ENCODE assay signal across 8 cellular contexts in the genomic region with DNA sequence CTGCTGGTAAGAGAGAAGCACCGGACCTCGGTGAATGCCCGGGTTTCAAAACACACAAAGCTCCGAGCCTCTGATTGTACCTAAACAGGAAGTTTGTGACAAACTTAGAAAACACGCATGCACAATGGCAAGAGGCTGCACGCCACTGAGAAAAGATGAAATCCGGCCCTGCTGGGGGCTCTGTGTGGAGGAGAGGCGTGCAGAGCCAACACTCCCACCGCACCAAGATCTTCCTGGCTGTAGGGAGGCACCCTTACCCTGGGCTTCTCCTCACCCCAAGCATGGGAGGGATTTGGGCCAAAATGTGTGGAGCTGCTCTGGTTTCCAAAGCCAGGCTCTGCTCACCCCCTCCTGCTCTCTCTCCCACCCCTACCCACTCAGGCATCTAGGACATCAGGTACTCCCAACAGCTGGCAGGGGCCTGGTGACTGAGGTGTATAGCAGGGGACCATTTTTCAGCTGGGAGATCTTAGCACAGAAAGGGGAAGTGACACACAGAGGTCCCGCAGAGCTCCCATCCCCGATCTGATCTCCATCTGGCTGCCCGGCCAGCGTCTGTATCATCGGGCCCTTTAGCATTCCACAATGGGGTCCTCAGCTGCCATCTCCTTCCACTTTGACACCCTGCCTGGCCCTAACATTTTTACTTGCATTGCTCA.
A peak's percentile ranks its signal among the peaks of the same experiment; 100 is the strongest.
DNase-seq lines count a peak whose midpoint lies in the region; ATAC-seq and TF ChIP-seq lines count a peak whose summit lies in the region.

No MANE protein-coding gene starts in this region.

- peak overlapping the region; percentile 65 for H3K4me3 ChIP-seq in CD4-positive, CD25-positive, alpha-beta regulatory T cell (ENCODE audit: low read depth, low read length)
- H3K4me3 ChIP-seq in HL-60 (replicated peaks; ENCODE audit: insufficient read depth, low read length), result no peak overlapping the region; the same call in 1 of the 2 replicates
- no peak overlapping the region for H3K4me3 ChIP-seq in parathyroid adenoma (ENCODE audit: low read depth, low read length)
- H3K4me3 ChIP-seq in ascending aorta, result no peak overlapping the region

- peaks cover 13% of the 10 kb centered on the region for H3K79me2 ChIP-seq in parathyroid adenoma

- H3K27me3 Mint-ChIP-seq in CD4-positive, CD25-positive, alpha-beta regulatory T cell, result no peaks in the 10 kb centered on the region
- H3K27me3 Mint-ChIP-seq in activated naive CD8-positive, alpha-beta T cell treated with anti-CD3 and anti-CD28 coated beads, Interleukin-2, amount 50 U/mL, for 24 hours, result no peaks in the 10 kb centered on the region

- H3K36me3 Mint-ChIP-seq in CD4-positive, CD25-positive, alpha-beta regulatory T cell, result peaks cover 29% of the 10 kb centered on the region
- H3K36me3 Mint-ChIP-seq in activated naive CD8-positive, alpha-beta T cell treated with anti-CD3 and anti-CD28 coated beads, Interleukin-2, amount 50 U/mL, for 24 hours (ENCODE audit: low read depth), result no peaks in the 10 kb centered on the region

- H3K4me2 ChIP-seq in parathyroid adenoma (ENCODE audit: low read length), result no peak overlapping the region

- no peak overlapping the region for H3K9ac ChIP-seq in parathyroid adenoma

- TF ChIP-seq CTCF in HL-60 (IDR thresholded peaks at IDR 0.05; ENCODE audit: insufficient read depth, low read length), result no peak
- no peak for TF ChIP-seq CTCF in parathyroid adenoma (IDR thresholded peaks at IDR 0.05)
- TF ChIP-seq CTCF in omental fat pad (IDR thresholded peaks at IDR 0.05), result no peak
- no peak for TF ChIP-seq CTCF in ascending aorta (IDR thresholded peaks at IDR 0.05)

- peak overlapping the region; percentile 28 for H2AFZ ChIP-seq in parathyroid adenoma

- H3K9me3 ChIP-seq in CD4-positive, CD25-positive, alpha-beta regulatory T cell (ENCODE audit: control insufficient read depth in 2 of 2, low read length in 2 of 2), result no peaks in the 10 kb centered on the region
- H3K9me3 ChIP-seq in parathyroid adenoma (ENCODE audit: control insufficient read depth, low read length) (no peaks in the 10 kb centered on the region), ascending aorta (no peaks in the 10 kb centered on the region)

- H3K4me3 Mint-ChIP-seq in CD4-positive, CD25-positive, alpha-beta regulatory T cell, result peak overlapping the region; percentile 71 to 83 (median 78)
- H3K4me3 Mint-ChIP-seq in activated naive CD8-positive, alpha-beta T cell treated with anti-CD3 and anti-CD28 coated beads, Interleukin-2, amount 50 U/mL, for 24 hours, result peak overlapping the region; percentile 63

- peaks cover 56% of the 10 kb centered on the region for H3K4me1 ChIP-seq in CD4-positive, CD25-positive, alpha-beta regulatory T cell (ENCODE audit: control insufficient read depth, insufficient read depth, low read length, poor library complexity, severe bottlenecking)
- H3K4me1 ChIP-seq in parathyroid adenoma (peaks cover 6% of the 10 kb centered on the region), ascending aorta (no peaks in the 10 kb centered on the region)

- peak overlapping the region; percentile 75 for H3K27ac ChIP-seq in CD4-positive, CD25-positive, alpha-beta regulatory T cell (ENCODE audit: insufficient read depth, low read length, poor library complexity, severe bottlenecking)
- peak overlapping the region; percentile 79 for H3K27ac ChIP-seq in HL-60 (replicated peaks)
- no peak overlapping the region for H3K27ac ChIP-seq in parathyroid adenoma
- no peak overlapping the region for H3K27ac ChIP-seq in ascending aorta

- peak overlapping the region; percentile 93 to 99 (median 96) for H3K27ac Mint-ChIP-seq in CD4-positive, CD25-positive, alpha-beta regulatory T cell
- peak overlapping the region; percentile 78 for H3K27ac Mint-ChIP-seq in activated naive CD8-positive, alpha-beta T cell treated with anti-CD3 and anti-CD28 coated beads, Interleukin-2, amount 50 U/mL, for 24 hours

- H3K36me3 ChIP-seq in CD4-positive, CD25-positive, alpha-beta regulatory T cell (ENCODE audit: control insufficient read depth, insufficient read depth, low read length), result no peaks in the 10 kb centered on the region
- no peaks in the 10 kb centered on the region for H3K36me3 ChIP-seq in parathyroid adenoma (ENCODE audit: control insufficient read depth, insufficient read depth, low read length)
- no peaks in the 10 kb centered on the region for H3K36me3 ChIP-seq in ascending aorta

- peaks cover 30 to 90% (median 61%) of the 10 kb centered on the region in 4 donors for H3K4me1 Mint-ChIP-seq in CD4-positive, CD25-positive, alpha-beta regulatory T cell
- H3K4me1 Mint-ChIP-seq in activated naive CD8-positive, alpha-beta T cell treated with anti-CD3 and anti-CD28 coated beads, Interleukin-2, amount 50 U/mL, for 24 hours, result peaks cover 54% of the 10 kb centered on the region

- DNase-seq in CD4-positive, CD25-positive, alpha-beta regulatory T cell, result peak in 2 of 3 donors; percentile 25 to 51
- DNase-seq in HL-60 (ENCODE audit: low read depth in 1 of 2, low spot score in 1 of 2) (peak in 1 of 2 experiments; percentile 84), omental fat pad (ENCODE audit: low spot score) (no peak), ascending aorta (ENCODE audit: low spot score in 2 of 2) (no peak), NCI-H748 treated with DMSO at 0.1 percent for 48 hours (lab: John Stamatoyannopoulos, UW) (no peak)
- peak; percentile 28 for DNase-seq in activated naive CD8-positive, alpha-beta T cell treated with anti-CD3 and anti-CD28 coated beads, Interleukin-2, amount 50 U/mL, for 24 hours

- ATAC-seq in CD4-positive, CD25-positive, alpha-beta regulatory T cell (ENCODE audit: low read depth in 2 of 2), result peak; percentile 41 to 49
- ATAC-seq in GM19372 (IDR thresholded peaks at IDR 0.05; ENCODE audit: low read depth, unreplicated experiment) (peak; percentile 77), omental fat pad (ENCODE audit: low FRiP score) (no peak)
- ATAC-seq in activated naive CD8-positive, alpha-beta T cell treated with anti-CD3 and anti-CD28 coated beads, Interleukin-2, amount 50 U/mL, for 24 hours, result peak; percentile 40

- H3K9me3 Mint-ChIP-seq in CD4-positive, CD25-positive, alpha-beta regulatory T cell, result no peaks in the 10 kb centered on the region
- H3K9me3 Mint-ChIP-seq in activated naive CD8-positive, alpha-beta T cell treated with anti-CD3 and anti-CD28 coated beads, Interleukin-2, amount 50 U/mL, for 24 hours, result no peaks in the 10 kb centered on the region

- no peaks in the 10 kb centered on the region for H3K27me3 ChIP-seq in CD4-positive, CD25-positive, alpha-beta regulatory T cell (ENCODE audit: control insufficient read depth, insufficient read depth, low read length)
- H3K27me3 ChIP-seq in HL-60 (ENCODE audit: insufficient read depth, poor library complexity, severe bottlenecking) (no peaks in the 10 kb centered on the region), parathyroid adenoma (ENCODE audit: control insufficient read depth, insufficient read depth, low read length) (no peaks in the 10 kb centered on the region), ascending aorta (no peaks in the 10 kb centered on the region)

- intact Hi-C loops in ascending aorta (cut with DNase I), result no loop called here

Comparison
In these comparisons a context has a peak if more than half of its experiments do, and no peak if none do; other contexts are left out.
1. DNase-seq: peak in CD4-positive, CD25-positive, alpha-beta regulatory T cell (2 of 3) and activated naive CD8-positive, alpha-beta T cell treated with anti-CD3 and anti-CD28 coated beads, Interleukin-2, amount 50 U/mL, for 24 hours (single experiment); none in omental fat pad (single experiment), ascending aorta (0 of 2) and NCI-H748 treated with DMSO at 0.1 percent for 48 hours (single experiment).
2. H3K27ac ChIP-seq: peak in CD4-positive, CD25-positive, alpha-beta regulatory T cell (single experiment) and HL-60 (single experiment); none in parathyroid adenoma (single experiment) and ascending aorta (0 of 2).